25 cellular contexts compared by ENCODE assay signal in genomic region chr11:47668665-47669064, GRCh38. TPM values are rescaled to one million over a fixed set of nuclear protein-coding genes. Genes with fewer than 3 reads are reported as not detected.
"Had no signal": no experiment of that assay in that cellular context is flagged by ENCODE, and none has a peak within 500 bp of the region (broad histone marks: within the 10 kb centered on the region; RNA-seq: fewer than 3 reads in every experiment).

No MANE protein-coding gene starts in this region.

- H2AFZ ChIP-seq: neural progenitor cell had no signal

- DNase-seq: colonic mucosa; effector memory CD8-positive, alpha-beta T cell; hypothalamus; mesenchymal stem cell; mucosa of descending colon; naive B cell; stimulated activated CD4-positive, alpha-beta T cell treated with anti-CD3 and anti-CD28 coated beads, Interleukin-12 subunit alpha, Interleukin-12 subunit beta, amount 100 ng/mL, for 4 hours; stimulated activated CD4-positive, alpha-beta T cell treated with anti-CD3 and anti-CD28 coated beads, Interleukin-1b, Interleukin-23, amount 100 ng/mL, for 48 hours; stimulated activated CD4-positive, alpha-beta T cell treated with anti-CD3 and anti-CD28 coated beads, Interleukin-4, amount 100 ng/mL, for 1 hour; stimulated activated CD8-positive, alpha-beta memory T cell treated with anti-CD3 and anti-CD28 coated beads, Interleukin-4, amount 100 ng/mL, for 48 hours; stimulated activated naive CD4-positive, alpha-beta T cell; stimulated activated naive CD8-positive, alpha-beta T cell treated with anti-CD3 and anti-CD28 coated beads, Interleukin-15, amount 100 ng/mL, for 72 hours; thyroid gland had no signal

- H3K27me3 ChIP-seq: colonic mucosa, neural progenitor cell, right atrium auricular region, suprapubic skin, thyroid gland had no signal

- H3K36me3 ChIP-seq: colonic mucosa, neural progenitor cell, prostate gland, right atrium auricular region, suprapubic skin, thyroid gland had no signal

- H3K4me3 ChIP-seq: colonic mucosa, lung, mucosa of descending colon, neural progenitor cell, prostate gland, right atrium auricular region, smooth muscle cell, suprapubic skin, thyroid gland had no signal

- H3K27ac ChIP-seq: colonic mucosa, neural progenitor cell, prostate gland, right atrium auricular region, suprapubic skin, thyroid gland had no signal

- H3K4me2 ChIP-seq: neural progenitor cell, smooth muscle cell had no signal

- H3K9ac ChIP-seq: neural progenitor cell had no signal

- ATAC-seq: effector memory CD8-positive, alpha-beta T cell; left lobe of liver; mucosa of descending colon; natural killer cell treated with Interleukin-12 subunit alpha and Interleukin-12 subunit beta and Interleukin-15 and Interleukin-18, amount 100 ng/mL, for 72 hours; sciatic nerve; stimulated activated naive CD8-positive, alpha-beta T cell treated with anti-CD3 and anti-CD28 coated beads, Interleukin-15, amount 100 ng/mL, for 72 hours had no signal

- H3K4me1 ChIP-seq: colonic mucosa, neural progenitor cell, prostate gland, right atrium auricular region, suprapubic skin, thyroid gland had no signal

- FAIRE-seq: endometrium, frontal cortex, keratinocyte had no signal

- H3K9me3 ChIP-seq: colonic mucosa, mucosa of descending colon, prostate gland, right atrium auricular region, suprapubic skin, thyroid gland had no signal

RNA-seq across cellular contexts. Expression of gene AGBL2, which starts 46.5 kb away (rescaled TPM):
- total RNA-seq: right atrium auricular region had no signal
- polyA plus RNA-seq: smooth muscle cell had no signal
